Comparison of ENCODE assay signal across 20 cellular contexts in the genomic region with DNA sequence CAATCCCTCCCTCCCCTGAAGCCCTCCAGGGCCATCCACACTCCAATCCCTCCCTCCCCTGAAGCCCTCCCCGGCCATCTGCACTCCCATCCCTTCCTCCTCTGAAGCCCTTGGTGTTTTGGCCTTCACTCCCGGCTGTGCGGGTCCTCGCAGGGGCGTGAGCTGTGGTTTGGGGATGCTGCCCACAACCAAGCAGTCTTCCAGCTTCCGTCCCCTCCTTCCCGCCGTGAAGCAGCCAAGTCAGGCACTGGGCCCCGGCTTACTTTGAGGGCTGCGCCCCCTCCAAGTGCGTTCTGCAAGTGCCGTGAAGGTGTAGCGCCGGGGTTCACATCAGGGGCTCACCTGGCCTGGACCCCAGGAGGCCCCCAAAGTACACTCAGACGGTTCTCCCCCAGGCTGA.
"Had no signal": no experiment of that assay in that cellular context is flagged by ENCODE, and none has a peak within 500 bp of the region (broad histone marks: within the 10 kb centered on the region; RNA-seq: fewer than 3 reads in every experiment).

No MANE protein-coding gene starts in this region.

- H3K9me3 ChIP-seq: SK-N-SH had no signal

- ATAC-seq: K562 had no signal

- H3K4me2 ChIP-seq: KMS-11, SK-N-SH had no signal

- H3K4me3 ChIP-seq: K562 had no signal

- H3K9ac ChIP-seq: KMS-11, SK-N-SH had no signal

- H3K27ac ChIP-seq: HL-60, KMS-11 had no signal

- DNase-seq: Kasumi-1, MM.1S, NCI-H1048, NCI-H1105, NCI-H1417, NCI-H1436 treated with DMSO at 0.1 percent for 48 hours, NCI-H1694, NCI-H187 treated with DMSO at 0.1 percent for 48 hours, NCI-H2029 treated with DMSO at 0.1 percent for 48 hours, NCI-H2107, NCI-H2227 treated with DMSO at 0.1 percent for 48 hours, NCI-H69, NCI-H774, RPMI8226, SHP77, SK-N-SH, SW 1271 had no signal
